Comparison of ENCODE assay signal across 19 cellular contexts in the genomic region with DNA sequence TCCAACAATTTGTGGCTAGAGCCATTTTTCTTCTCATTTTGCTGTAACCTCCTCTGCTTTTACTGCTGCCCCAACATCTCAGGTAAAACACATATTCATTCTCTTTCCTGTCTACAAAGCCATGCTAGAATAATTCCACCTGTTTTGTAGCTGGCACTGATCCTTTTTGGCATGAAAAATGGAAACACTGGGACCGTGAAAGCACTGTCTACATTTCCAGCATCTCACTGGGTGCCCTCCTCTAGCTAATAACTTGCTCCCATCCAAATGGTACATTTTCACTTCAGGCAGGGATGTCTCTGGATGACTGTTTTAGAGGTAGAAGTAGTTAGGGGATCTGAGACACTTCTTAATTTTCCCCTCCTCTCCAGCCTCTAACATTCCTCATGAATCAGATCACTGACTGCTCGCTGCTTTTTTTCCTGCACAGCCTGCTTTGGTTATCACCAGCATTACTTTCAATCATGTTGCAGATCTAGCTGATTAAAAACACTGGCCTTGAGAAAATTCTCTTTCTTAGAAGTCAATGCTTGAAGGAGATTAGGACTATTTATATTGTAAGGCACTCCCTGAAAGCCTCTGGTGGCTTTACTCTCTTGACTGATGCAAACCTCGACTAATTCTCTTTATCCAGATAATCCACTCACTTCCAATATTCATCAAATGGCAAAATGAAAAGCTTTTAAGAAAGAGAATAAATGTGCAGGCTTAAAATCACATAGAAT.
A peak's percentile ranks its signal among the peaks of the same experiment; 100 is the strongest.
DNase-seq lines count a peak whose midpoint lies in the region; ATAC-seq, FAIRE-seq and TF ChIP-seq lines count a peak whose summit lies in the region.
"Had no signal": no experiment of that assay in that cellular context is flagged by ENCODE, and none has a peak within 500 bp of the region (broad histone marks: within the 10 kb centered on the region; RNA-seq: fewer than 3 reads in every experiment).

No MANE protein-coding gene starts in this region.

- H3K79me1 ChIP-seq in mesendoderm (ENCODE audit: low read length), result no peaks in the 10 kb centered on the region

- no peak overlapping the region for H3K56ac ChIP-seq in mesendoderm (ENCODE audit: low read length)

- no peak overlapping the region for H2BK15ac ChIP-seq in mesendoderm (replicated peaks; ENCODE audit: low read depth)

- WGBS in mesendoderm (ENCODE audit: extremely low coverage, insufficient coverage, low lambda C conversion rate), result no CpG with 5 or more reads among the region's 3 CpGs

- DNase-seq in D721Med (ENCODE audit: insufficient read length, low spot score) (peak; percentile 26), NCI-H1694 treated with DMSO at 0.1 percent for 48 hours (lab: John Stamatoyannopoulos, UW) (peak; percentile 2), WERI-Rb-1 (peak; percentile 47), mesendoderm (peak; percentile 30), NCI-H2171 (lab: John Stamatoyannopoulos, UW) (no peak), NCI-H128 (lab: John Stamatoyannopoulos, UW; ENCODE audit: unreplicated experiment) (no peak), COLO668 (lab: John Stamatoyannopoulos, UW; ENCODE audit: unreplicated experiment) (no peak)
- DNase-seq: DMS153, HCEC 1CT, IMR-90, Karpas-422, MG63, NCI-H1105, NCI-H187 treated with DMSO at 0.1 percent for 48 hours, NCI-H2171 treated with DMSO at 0.1 percent for 48 hours, NCI-H526, PC-9 had no signal

- H3K4me1 ChIP-seq in mesendoderm (ENCODE audit: control insufficient read depth, low read depth, low read length), result no peaks in the 10 kb centered on the region
- H3K4me1 ChIP-seq: SJSA1 had no signal

- H3K79me2 ChIP-seq in mesendoderm (ENCODE audit: control insufficient read depth, insufficient read depth, low read length), result no peaks in the 10 kb centered on the region

- no peak overlapping the region for H4K8ac ChIP-seq in mesendoderm (ENCODE audit: low read depth, low read length)

- no peak overlapping the region for H3K4me2 ChIP-seq in mesendoderm (ENCODE audit: low read length)
- H3K4me2 ChIP-seq: PC-9 had no signal

- no peak overlapping the region for H3K9ac ChIP-seq in mesendoderm (ENCODE audit: low read length)

- H3K36me3 ChIP-seq in WERI-Rb-1 (no peaks in the 10 kb centered on the region), mesendoderm (ENCODE audit: control insufficient read depth, insufficient read depth, low read length) (no peaks in the 10 kb centered on the region)
- H3K36me3 ChIP-seq: MG63, SJSA1 had no signal

- ATAC-seq in GM21447 (IDR thresholded peaks at IDR 0.05; ENCODE audit: unreplicated experiment), result no peak

- H2BK5ac ChIP-seq in mesendoderm (ENCODE audit: low read length), result no peak overlapping the region

- H3K9me3 ChIP-seq in WERI-Rb-1 (ENCODE audit: severe bottlenecking), result no peaks in the 10 kb centered on the region
- H3K9me3 ChIP-seq: MG63, SJSA1 had no signal

- H3K4ac ChIP-seq in mesendoderm (ENCODE audit: low read depth, low read length), result no peak overlapping the region

- TF ChIP-seq CTCF in D721Med (IDR thresholded peaks at IDR 0.05; ENCODE audit: insufficient read depth, missing control alignments) (no peak), WERI-Rb-1 (IDR thresholded peaks at IDR 0.05; ENCODE audit: low read depth, low read length) (no peak)

- H3K23ac ChIP-seq in mesendoderm (ENCODE audit: low read length), result no peak overlapping the region

- peak; percentile 92 for FAIRE-seq in D721Med (lab: Jason Lieb, UNC)

- no peak overlapping the region for H4K5ac ChIP-seq in mesendoderm (ENCODE audit: low read length)

- H3K27ac ChIP-seq in WERI-Rb-1 (no peak overlapping the region), mesendoderm (ENCODE audit: low read depth, low read length) (no peak overlapping the region)
- H3K27ac ChIP-seq: PC-9, SJSA1 had no signal

- no peak overlapping the region for H2AK5ac ChIP-seq in mesendoderm (ENCODE audit: low read length)

- H3K27me3 ChIP-seq in WERI-Rb-1 (ENCODE audit: insufficient read depth, low read depth, severe bottlenecking), result no peaks in the 10 kb centered on the region
- H3K27me3 ChIP-seq in mesendoderm (ENCODE audit: insufficient read depth, low read length, poor library complexity), result no peaks in the 10 kb centered on the region
- H3K27me3 ChIP-seq: MG63, SJSA1 had no signal

- H3K18ac ChIP-seq in mesendoderm (ENCODE audit: low read length), result no peak overlapping the region

- H2BK120ac ChIP-seq in mesendoderm (ENCODE audit: low read depth, low read length), result no peak overlapping the region

- H3K4me3 ChIP-seq in WERI-Rb-1 (ENCODE audit: low read depth, low read length), result no peak overlapping the region
- H3K4me3 ChIP-seq in mesendoderm (ENCODE audit: low read length), result no peak overlapping the region
- H3K4me3 ChIP-seq: MG63, PC-9, SJSA1 had no signal

Comparison
In these comparisons a context has a peak if more than half of its experiments do, and no peak if none do; other contexts are left out.
1. DNase-seq: peak in D721Med (single experiment), NCI-H1694 treated with DMSO at 0.1 percent for 48 hours (single experiment), WERI-Rb-1 (single experiment) and mesendoderm (single experiment); none in NCI-H2171 (single experiment), NCI-H128 (single experiment) and COLO668 (single experiment).